Comparison of ENCODE assay signal across 17 cellular contexts in the genomic region with DNA sequence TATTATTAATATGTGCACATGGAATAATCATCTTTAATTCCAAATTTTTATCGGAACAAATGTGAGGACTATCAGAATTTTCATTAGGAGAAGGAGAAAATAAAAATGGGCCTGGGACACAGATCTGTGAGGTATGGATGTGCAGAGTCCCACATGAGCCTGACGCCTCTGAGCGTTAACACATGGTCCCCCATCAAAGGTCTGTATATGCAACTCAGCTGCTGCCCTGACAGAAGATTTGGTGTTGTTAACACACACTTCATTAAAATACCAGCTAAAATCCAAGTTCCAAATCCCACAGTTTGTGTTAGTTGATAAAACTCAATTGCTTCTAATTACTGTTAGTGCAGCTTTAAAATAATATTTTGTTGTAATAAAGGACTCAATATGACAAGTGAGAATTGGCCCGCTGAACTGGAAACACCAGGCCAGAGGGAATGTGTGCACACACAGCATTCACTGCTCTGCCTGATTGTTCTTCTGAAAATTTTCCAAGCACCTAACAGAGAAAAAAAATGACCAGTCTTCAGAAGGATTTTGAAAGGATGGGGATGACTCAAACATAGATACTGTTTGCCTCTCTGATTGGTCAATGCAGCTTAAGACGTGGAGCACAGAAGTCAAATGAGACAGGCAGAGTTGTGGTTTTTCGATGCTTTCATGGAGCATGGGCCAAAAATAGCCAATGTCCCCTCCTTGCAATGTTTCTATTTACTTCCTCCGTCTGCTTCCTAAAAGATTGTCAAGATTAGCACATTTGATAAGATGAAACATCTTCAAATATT.
"Had no signal": no experiment of that assay in that cellular context is flagged by ENCODE, and none has a peak within 500 bp of the region (broad histone marks: within the 10 kb centered on the region; RNA-seq: fewer than 3 reads in every experiment).

No MANE protein-coding gene starts in this region.

- H3K4me3 ChIP-seq: gastrocnemius medialis, heart right ventricle, uterus had no signal

- H3K4me3 Mint-ChIP-seq: activated B cell treated with CpG ODN at 0.5 μM for 24 hours; activated CD4-positive, alpha-beta T cell treated with anti-CD3 and anti-CD28 coated beads, Interleukin-2, amount 10 ng/mL, durations not matched to agents 24 days and 14 days; activated naive CD8-positive, alpha-beta T cell treated with anti-CD3 and anti-CD28 coated beads for 36 hours; activated T-cell treated with anti-CD3 and anti-CD28 coated beads, Interleukin-2, amount 50 U/mL, for 72 hours; effector memory CD8-positive, alpha-beta T cell; naive B cell; stimulated activated memory B cell treated with anti-CD40 and anti-IgM and Interleukin-4, amounts not matched to agents 10 μg/mL and 1 μg/mL and 100 μg/mL, for 72 hours; T-helper 1 cell treated with Interleukin-12 subunit alpha and Interleukin-12 subunit beta and Interleukin-4 antibody, amounts not matched to agents 30 μg/mL and 1 μg/mL, for 36 hours had no signal

- H3K27me3 Mint-ChIP-seq: activated B cell treated with CpG ODN at 0.5 μM for 24 hours; activated CD4-positive, alpha-beta T cell treated with anti-CD3 and anti-CD28 coated beads, Interleukin-2, amount 10 ng/mL, durations not matched to agents 24 days and 14 days; effector memory CD8-positive, alpha-beta T cell; stimulated activated memory B cell treated with anti-CD40 and anti-IgM and Interleukin-4, amounts not matched to agents 10 μg/mL and 1 μg/mL and 100 μg/mL, for 72 hours had no signal

- H3K27ac ChIP-seq: gastrocnemius medialis, heart right ventricle, parathyroid adenoma, uterus had no signal

- H3K4me1 Mint-ChIP-seq: activated B cell treated with CpG ODN at 0.5 μM for 24 hours; activated CD4-positive, alpha-beta T cell treated with anti-CD3 and anti-CD28 coated beads, Interleukin-2, amount 10 ng/mL, durations not matched to agents 24 days and 14 days; activated naive CD8-positive, alpha-beta T cell treated with anti-CD3 and anti-CD28 coated beads for 36 hours; naive B cell; stimulated activated memory B cell treated with anti-CD40 and anti-IgM and Interleukin-4, amounts not matched to agents 10 μg/mL and 1 μg/mL and 100 μg/mL, for 72 hours had no signal

- H3K9ac ChIP-seq: parathyroid adenoma had no signal

- H3K36me3 Mint-ChIP-seq: activated naive CD8-positive, alpha-beta T cell treated with anti-CD3 and anti-CD28 coated beads for 36 hours; naive B cell; stimulated activated memory B cell treated with anti-CD40 and anti-IgM and Interleukin-4, amounts not matched to agents 10 μg/mL and 1 μg/mL and 100 μg/mL, for 72 hours had no signal

- H3K27ac Mint-ChIP-seq: activated B cell treated with CpG ODN at 0.5 μM for 24 hours; activated CD4-positive, alpha-beta T cell treated with anti-CD3 and anti-CD28 coated beads, Interleukin-2, amount 10 ng/mL, durations not matched to agents 24 days and 14 days; activated naive CD8-positive, alpha-beta T cell treated with anti-CD3 and anti-CD28 coated beads for 36 hours; activated T-cell treated with anti-CD3 and anti-CD28 coated beads, Interleukin-2, amount 50 U/mL, for 72 hours; effector memory CD8-positive, alpha-beta T cell; naive B cell; stimulated activated memory B cell treated with anti-CD40 and anti-IgM and Interleukin-4, amounts not matched to agents 10 μg/mL and 1 μg/mL and 100 μg/mL, for 72 hours; T-helper 1 cell treated with Interleukin-12 subunit alpha and Interleukin-12 subunit beta and Interleukin-4 antibody, amounts not matched to agents 30 μg/mL and 1 μg/mL, for 36 hours had no signal

- DNase-seq: activated B cell treated with CpG ODN at 0.5 μM for 24 hours; activated CD4-positive, alpha-beta T cell treated with anti-CD3 and anti-CD28 coated beads, Interleukin-2, amount 10 ng/mL, durations not matched to agents 24 days and 14 days; activated CD8-positive, alpha-beta memory T cell treated with anti-CD3 and anti-CD28 coated beads, Interleukin-2, amount 50 U/mL, for 48 hours; activated gamma-delta T cell; activated naive CD8-positive, alpha-beta T cell treated with anti-CD3 and anti-CD28 coated beads for 36 hours; activated T-cell treated with anti-CD3 and anti-CD28 coated beads, Interleukin-2, amount 50 U/mL, for 72 hours; dermis blood vessel endothelial cell; effector memory CD8-positive, alpha-beta T cell; gastrocnemius medialis; heart right ventricle; left colon; naive B cell; stimulated activated CD4-positive, alpha-beta T cell treated with anti-CD3 and anti-CD28 coated beads, Interleukin-2, amount 100 ng/mL, for 48 hours; uterus had no signal

- H3K4me1 ChIP-seq: gastrocnemius medialis, heart right ventricle, parathyroid adenoma, uterus had no signal

- ATAC-seq: activated T-cell treated with anti-CD3 and anti-CD28 coated beads, Interleukin-2, amount 50 U/mL, for 72 hours; effector memory CD8-positive, alpha-beta T cell; gastrocnemius medialis; heart right ventricle; left colon; stimulated activated memory B cell treated with anti-CD40 and anti-IgM and Interleukin-4, amounts not matched to agents 10 μg/mL and 1 μg/mL and 100 μg/mL, for 72 hours had no signal

- H3K36me3 ChIP-seq: gastrocnemius medialis, heart right ventricle, uterus had no signal

- H3K9me3 ChIP-seq: gastrocnemius medialis, uterus had no signal
